In the genomic region with DNA sequence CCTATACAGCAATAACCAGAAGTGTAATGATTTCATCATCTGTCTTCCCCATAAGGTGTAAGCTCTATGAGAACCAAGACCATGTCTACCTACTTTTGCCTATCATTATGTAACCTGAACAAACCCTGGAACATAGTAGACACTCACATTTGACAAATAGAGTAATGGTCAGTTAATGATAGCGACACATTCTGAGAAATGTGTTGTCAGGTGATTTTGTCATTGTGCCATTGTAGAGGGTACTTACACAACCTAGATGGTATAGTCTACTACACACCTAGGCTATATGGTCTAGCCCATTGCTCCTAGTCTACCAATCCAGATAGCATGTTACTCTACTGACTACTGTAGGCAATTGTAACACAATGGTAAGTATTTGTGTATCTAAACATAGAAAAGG, we compare ENCODE assay signal across 10 cellular contexts.
"Had no signal": no experiment of that assay in that cellular context is flagged by ENCODE, and none has a peak within 500 bp of the region (broad histone marks: within the 10 kb centered on the region; RNA-seq: fewer than 3 reads in every experiment).

No MANE protein-coding gene starts in this region.

- H3K9ac ChIP-seq: KMS-11 had no signal

- H3K4me2 ChIP-seq: GM23338, KMS-11 had no signal

- H2AFZ ChIP-seq: GM23338 had no signal

- H3K4me3 ChIP-seq: GM23338 had no signal

- FAIRE-seq: H1, H54 had no signal

- ATAC-seq: GM23338 had no signal

- H3K27ac ChIP-seq: HL-60, KMS-11 had no signal

- DNase-seq: H9, HCEC 1CT, HFFc6, IMR-90, KBM-7 had no signal
